ENCODE assay signal across 22 cellular contexts in genomic region chr14:92701826-92702225, GRCh38.
"Had no signal": no experiment of that assay in that cellular context is flagged by ENCODE, and none has a peak within 500 bp of the region (broad histone marks: within the 10 kb centered on the region; RNA-seq: fewer than 3 reads in every experiment).

No MANE protein-coding gene starts in this region.

- H3K4me2 ChIP-seq: SK-N-SH had no signal

- H3K27ac ChIP-seq: VCaP had no signal

- H3K36me3 ChIP-seq: MG63 had no signal

- FAIRE-seq: astrocyte had no signal

- H3K9me3 ChIP-seq: MG63, SK-N-SH had no signal

- H3K4me3 ChIP-seq: MG63 had no signal

- H3K9ac ChIP-seq: SK-N-SH had no signal

- H3K27me3 ChIP-seq: MG63 had no signal

- DNase-seq: activated CD4-positive, alpha-beta memory T cell treated with anti-CD3 and anti-CD28 coated beads for 36 hours; activated CD4-positive, alpha-beta T cell treated with anti-CD3 and anti-CD28 coated beads, Interleukin-2, amount 10 ng/mL, durations not matched to agents 7 days and 5 days; activated CD4-positive, CD25-positive, alpha-beta regulatory T cell; activated CD8-positive, alpha-beta memory T cell treated with anti-CD3 and anti-CD28 coated beads for 24 hours; activated gamma-delta T cell; activated naive CD4-positive, alpha-beta T cell treated with anti-CD3 and anti-CD28 coated beads for 36 hours; activated T-cell treated with anti-CD3 and anti-CD28 coated beads, Interleukin-2, amount 50 U/mL, for 4 hours; MG63; NCI-H1092 treated with DMSO at 0.1 percent for 48 hours; NCI-H1417 treated with DMSO at 0.1 percent for 48 hours; NCI-H1694 treated with DMSO at 0.1 percent for 48 hours; NCI-H2029 treated with DMSO at 0.1 percent for 48 hours; NCI-H345; NCI-H510A treated with DMSO at 0.1 percent for 48 hours; NCI-H69; NK-92 treated with Interleukin-12 subunit alpha and Interleukin-12 subunit beta, amount 100 ng/mL, for 24 hours; OCI-M1; RPMI8226; SK-N-SH; T-helper 1 cell had no signal
